Comparison of ENCODE assay signal across 8 cellular contexts in the genomic region with DNA sequence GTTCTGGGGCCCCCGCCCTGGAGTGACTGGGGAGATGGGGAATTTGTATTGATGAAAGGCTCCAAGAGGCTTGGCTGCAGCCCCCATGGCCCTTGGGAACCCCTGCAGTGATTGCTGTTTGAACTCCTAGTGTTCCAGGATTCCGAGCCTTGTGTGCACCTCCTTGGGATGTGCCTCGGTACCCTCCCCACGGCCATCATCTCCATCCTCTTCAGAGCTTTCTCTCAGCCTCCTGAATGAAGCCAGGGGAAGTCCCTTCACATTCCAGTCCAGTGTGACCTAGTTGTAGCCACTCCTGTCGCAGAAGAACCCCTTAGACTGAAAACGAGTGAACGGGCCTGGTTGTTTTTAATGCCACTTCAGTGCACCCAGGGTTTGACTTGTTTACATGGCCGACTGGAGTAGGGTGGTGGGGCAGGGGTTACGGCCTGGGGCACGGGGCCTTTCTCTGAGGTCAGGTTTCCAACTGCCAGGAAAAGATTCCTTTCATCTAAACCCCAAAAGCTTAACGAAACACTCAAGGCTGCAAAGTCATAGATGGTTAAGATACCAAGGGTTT. TPM values are rescaled to one million over a fixed set of nuclear protein-coding genes. Genes with fewer than 3 reads are reported as not detected.
A peak's percentile ranks its signal among the peaks of the same experiment; 100 is the strongest.
DNase-seq lines count a peak whose midpoint lies in the region; ATAC-seq and TF ChIP-seq lines count a peak whose summit lies in the region.

No MANE protein-coding gene starts in this region.

- TF ChIP-seq CTCF in kidney epithelial cell (IDR thresholded peaks at IDR 0.05; ENCODE audit: insufficient read depth, low read length, poor library complexity, severe bottlenecking), result no peak

- H3K4me1 Mint-ChIP-seq in stimulated activated naive CD8-positive, alpha-beta T cell treated with anti-CD3 and anti-CD28 coated beads, Interleukin-15, Interleukin-2, amounts not matched to agents 100 ng/mL and 50 ng/mL, for 24 hours (ENCODE audit: low read depth), result peaks cover 64% of the 10 kb centered on the region
- H3K4me1 Mint-ChIP-seq in activated naive CD8-positive, alpha-beta T cell treated with anti-CD3 and anti-CD28 coated beads, Interleukin-2, amount 50 U/mL, for 24 hours, result peaks cover 66% of the 10 kb centered on the region

- H3K4me3 Mint-ChIP-seq in stimulated activated naive CD8-positive, alpha-beta T cell treated with anti-CD3 and anti-CD28 coated beads, Interleukin-15, Interleukin-2, amounts not matched to agents 100 ng/mL and 50 ng/mL, for 24 hours, result peak overlapping the region; percentile 97
- peak overlapping the region; percentile 90 for H3K4me3 Mint-ChIP-seq in activated naive CD8-positive, alpha-beta T cell treated with anti-CD3 and anti-CD28 coated beads, Interleukin-2, amount 50 U/mL, for 24 hours

- no peak for DNase-seq in stimulated activated naive CD8-positive, alpha-beta T cell treated with anti-CD3 and anti-CD28 coated beads, Interleukin-15, Interleukin-2, amounts not matched to agents 100 U/mL and 50 U/mL, for 24 hours
- no peak for DNase-seq in activated naive CD8-positive, alpha-beta T cell treated with anti-CD3 and anti-CD28 coated beads, Interleukin-2, amount 50 U/mL, for 24 hours
- DNase-seq in kidney epithelial cell (ENCODE audit: low read depth) (no peak), T-helper 9 cell (no peak)
- no peak for DNase-seq in activated effector memory CD4-positive, alpha-beta T cell treated with Interleukin-2 at 50 U/mL for 16 hours

- peaks cover 3% of the 10 kb centered on the region for H3K36me3 Mint-ChIP-seq in stimulated activated naive CD8-positive, alpha-beta T cell treated with anti-CD3 and anti-CD28 coated beads, Interleukin-15, Interleukin-2, amounts not matched to agents 100 ng/mL and 50 ng/mL, for 24 hours (ENCODE audit: low read depth)
- peaks cover 5% of the 10 kb centered on the region for H3K36me3 Mint-ChIP-seq in activated naive CD8-positive, alpha-beta T cell treated with anti-CD3 and anti-CD28 coated beads, Interleukin-2, amount 50 U/mL, for 24 hours (ENCODE audit: low read depth)

- peak overlapping the region; percentile 86 to 88 for H3K9ac ChIP-seq in stomach smooth muscle (ENCODE audit: low read length in 2 of 2)

- no peaks in the 10 kb centered on the region for H3K9me3 Mint-ChIP-seq in stimulated activated naive CD8-positive, alpha-beta T cell treated with anti-CD3 and anti-CD28 coated beads, Interleukin-15, Interleukin-2, amounts not matched to agents 100 ng/mL and 50 ng/mL, for 24 hours
- H3K9me3 Mint-ChIP-seq in activated naive CD8-positive, alpha-beta T cell treated with anti-CD3 and anti-CD28 coated beads, Interleukin-2, amount 50 U/mL, for 24 hours, result no peaks in the 10 kb centered on the region

- no peak for ATAC-seq in stimulated activated naive CD8-positive, alpha-beta T cell treated with anti-CD3 and anti-CD28 coated beads, Interleukin-15, Interleukin-2, amounts not matched to agents 100 U/mL and 50 U/mL, for 24 hours
- ATAC-seq in activated naive CD8-positive, alpha-beta T cell treated with anti-CD3 and anti-CD28 coated beads, Interleukin-2, amount 50 U/mL, for 24 hours, result no peak
- no peak for ATAC-seq in GM18517 (IDR thresholded peaks at IDR 0.05; ENCODE audit: unreplicated experiment)

- H3K27ac Mint-ChIP-seq in stimulated activated naive CD8-positive, alpha-beta T cell treated with anti-CD3 and anti-CD28 coated beads, Interleukin-15, Interleukin-2, amounts not matched to agents 100 ng/mL and 50 ng/mL, for 24 hours, result peak overlapping the region; percentile 22
- peak overlapping the region; percentile 76 for H3K27ac Mint-ChIP-seq in activated naive CD8-positive, alpha-beta T cell treated with anti-CD3 and anti-CD28 coated beads, Interleukin-2, amount 50 U/mL, for 24 hours

- H3K27me3 Mint-ChIP-seq in stimulated activated naive CD8-positive, alpha-beta T cell treated with anti-CD3 and anti-CD28 coated beads, Interleukin-15, Interleukin-2, amounts not matched to agents 100 ng/mL and 50 ng/mL, for 24 hours, result no peaks in the 10 kb centered on the region
- no peaks in the 10 kb centered on the region for H3K27me3 Mint-ChIP-seq in activated naive CD8-positive, alpha-beta T cell treated with anti-CD3 and anti-CD28 coated beads, Interleukin-2, amount 50 U/mL, for 24 hours

- no peaks in the 10 kb centered on the region for H3K36me3 ChIP-seq in kidney epithelial cell (ENCODE audit: control insufficient read depth, insufficient read depth, low read length)
- H3K36me3 ChIP-seq in stomach smooth muscle (ENCODE audit: control insufficient read depth in 2 of 2, insufficient read depth in 2 of 2, low read length in 2 of 2), result no peaks in the 10 kb centered on the region

- no peaks in the 10 kb centered on the region for H3K9me3 ChIP-seq in stomach smooth muscle (ENCODE audit: control insufficient read depth in 2 of 2, low read length in 2 of 2)

- peaks cover 34% of the 10 kb centered on the region for H3K4me1 ChIP-seq in stomach smooth muscle (ENCODE audit: control insufficient read depth, insufficient read depth, low read length)

- H3K4me3 ChIP-seq in kidney epithelial cell (ENCODE audit: low read depth, low read length) (peak overlapping the region; percentile 94), stomach smooth muscle (ENCODE audit: low read length in 2 of 2) (peak overlapping the region; percentile 89 to 94)

- H3K27me3 ChIP-seq in kidney epithelial cell (ENCODE audit: control insufficient read depth, insufficient read depth, low read length) (no peaks in the 10 kb centered on the region), stomach smooth muscle (ENCODE audit: control insufficient read depth in 1 of 2, insufficient read depth in 2 of 2, low read length in 2 of 2) (no peaks in the 10 kb centered on the region)

- H3K27ac ChIP-seq in stomach smooth muscle (ENCODE audit: low read length), result peak overlapping the region; percentile 62

RNA-seq across cellular contexts. Expression of gene MPRIP, which starts 1.5 kb away (rescaled TPM):
- total RNA-seq in kidney epithelial cell, result 99.6 and 135 TPM in 2 replicates
